In genomic region chr21:42093991-42094417, GRCh38 we compare ENCODE assay signal across 10 cellular contexts. TPM values are rescaled to one million over a fixed set of nuclear protein-coding genes. Genes with fewer than 3 reads are reported as not detected.
DNase-seq lines count a peak whose midpoint lies in the region; ATAC-seq and TF ChIP-seq lines count a peak whose summit lies in the region.
"Had no signal": no experiment of that assay in that cellular context is flagged by ENCODE, and none has a peak within 500 bp of the region (broad histone marks: within the 10 kb centered on the region; RNA-seq: fewer than 3 reads in every experiment).

No MANE protein-coding gene starts in this region.

- H3K27ac Mint-ChIP-seq in H9 = no peak overlapping the region
- H3K27ac Mint-ChIP-seq: activated naive CD8-positive, alpha-beta T cell had no signal

- H3K4me1 Mint-ChIP-seq in H9 = peaks cover 15 to 24% of the 10 kb centered on the region in 2 experiments

- peak; percentile 83 for ATAC-seq in RWPE2 (ENCODE audit: low read depth)

- no peak overlapping the region for H3K23ac ChIP-seq in H9 (ENCODE audit: insufficient read length, low read depth, low read length)

- H2BK20ac ChIP-seq in H9 (ENCODE audit: low read depth, low read length, poor library complexity, severe bottlenecking) = no peak overlapping the region

- H3K9ac ChIP-seq in H9 (ENCODE audit: extremely low read depth, insufficient read length, low read length) = no peak overlapping the region

- no peak overlapping the region for H4K5ac ChIP-seq in H9 (ENCODE audit: insufficient read length, low read depth, low read length)

- H3K23me2 ChIP-seq in H9 (ENCODE audit: insufficient read length, low read depth, low read length, poor library complexity, severe bottlenecking) = no peaks in the 10 kb centered on the region

- H2BK120ac ChIP-seq in H9 (ENCODE audit: low read depth, low read length, poor library complexity, severe bottlenecking) = no peak overlapping the region

- peaks cover 7 to 13% (median 9%) of the 10 kb centered on the region in 3 experiments; a peak in 6 of 7 replicates for H3K36me3 Mint-ChIP-seq in H9 (ENCODE audit: insufficient read depth in 1 of 3, low read depth in 3 of 3)

- H3K4me1 ChIP-seq in RWPE2 (ENCODE audit: insufficient read depth, poor library complexity, severe bottlenecking) (peaks cover 18% of the 10 kb centered on the region), H9 (ENCODE audit: insufficient read depth, low read length) (no peaks in the 10 kb centered on the region)

- no peaks in the 10 kb centered on the region for H3K27me3 ChIP-seq in RWPE2 (ENCODE audit: insufficient read depth, poor library complexity, severe bottlenecking)
- no peaks in the 10 kb centered on the region for H3K27me3 ChIP-seq in H9 (ENCODE audit: insufficient read depth, low read length)

- H2AK5ac ChIP-seq in H9 (ENCODE audit: insufficient read length, low read length) = no peak overlapping the region

- no peak overlapping the region for H2AFZ ChIP-seq in H9 (ENCODE audit: low read length)

- peaks cover 25% of the 10 kb centered on the region for H3K27me3 Mint-ChIP-seq in H9 (ENCODE audit: low read depth)
- H3K27me3 Mint-ChIP-seq: activated naive CD8-positive, alpha-beta T cell had no signal

- no peaks in the 10 kb centered on the region for H3K79me2 ChIP-seq in H9 (ENCODE audit: insufficient read depth, low read length)

- no peak overlapping the region for H3T11ph ChIP-seq in H9 (ENCODE audit: low read length)

- TF ChIP-seq CTCF in RWPE2 (IDR thresholded peaks at IDR 0.05; ENCODE audit: poor library complexity, severe bottlenecking) (no peak), retinal pigment epithelial cell (conservative IDR thresholded peaks at IDR 0.05; ENCODE audit: low read depth, low read length) (no peak), H9 (conservative IDR thresholded peaks at IDR 0.05) (no peak)

- H3K4ac ChIP-seq in H9 (ENCODE audit: low read depth, low read length) = no peak overlapping the region

- H3K18ac ChIP-seq in H9 (ENCODE audit: insufficient read length, low read depth, low read length) = no peak overlapping the region

- H4K20me1 ChIP-seq in H9 (ENCODE audit: control insufficient read depth, insufficient read depth, insufficient read length) = no peaks in the 10 kb centered on the region

- no peaks in the 10 kb centered on the region for H3K79me1 ChIP-seq in H9 (ENCODE audit: insufficient read depth, low read depth, low read length, poor library complexity, severe bottlenecking)

- peak overlapping the region; percentile 29 for H3K27ac ChIP-seq in RWPE2 (ENCODE audit: poor library complexity, severe bottlenecking)
- H3K27ac ChIP-seq in H9 (ENCODE audit: insufficient read length, low read depth, low read length) = no peak overlapping the region

- no peak overlapping the region for H2BK12ac ChIP-seq in H9 (ENCODE audit: insufficient read length, low read depth, low read length)

- H4K8ac ChIP-seq in H9 (replicated peaks; ENCODE audit: insufficient read length, low read depth, low read length) = no peak overlapping the region

- H3K56ac ChIP-seq in H9 (ENCODE audit: insufficient read length, low read depth, low read length) = no peak overlapping the region

- H4K91ac ChIP-seq in H9 (ENCODE audit: insufficient read length, low read depth, low read length) = no peak overlapping the region

- H3K4me2 ChIP-seq in H9 (ENCODE audit: insufficient read depth, insufficient read length, low read length) = no peak overlapping the region

- no peaks in the 10 kb centered on the region for H3K36me3 ChIP-seq in RWPE2 (ENCODE audit: low read depth)

- no peak overlapping the region for H3K4me3 ChIP-seq in RWPE2 (ENCODE audit: severe bottlenecking)
- no peak overlapping the region for H3K4me3 ChIP-seq in retinal pigment epithelial cell (ENCODE audit: low read length)

- H3K4me3 Mint-ChIP-seq in H9 = no peak overlapping the region
- H3K4me3 Mint-ChIP-seq: activated naive CD8-positive, alpha-beta T cell had no signal

- no peak overlapping the region for H3K14ac ChIP-seq in H9 (ENCODE audit: insufficient read depth, low read length)

- H2BK15ac ChIP-seq in H9 (ENCODE audit: low read depth, low read length) = no peak overlapping the region

- H2BK5ac ChIP-seq in H9 (ENCODE audit: insufficient read length, low read length) = no peak overlapping the region

- H3K9me3 ChIP-seq in RWPE2 (ENCODE audit: severe bottlenecking) (no peaks in the 10 kb centered on the region), H9 (ENCODE audit: control insufficient read depth, low read depth, low read length) (no peaks in the 10 kb centered on the region)

- no CpG with 5 or more reads among the region's 15 CpGs for WGBS in H9 (ENCODE audit: extremely low coverage, insufficient read length, low lambda C conversion rate)

- DNase-seq in GM04503 (ENCODE audit: low read depth) (peak; percentile 49), RWPE2 (ENCODE audit: low spot score) (no peak), fibroblast of gingiva (ENCODE audit: low read depth) (peak; percentile 82), retinal pigment epithelial cell (ENCODE audit: low read depth) (peak; percentile 99), NCI-H345 (lab: John Stamatoyannopoulos, UW) (no peak), COLO668 (lab: John Stamatoyannopoulos, UW; ENCODE audit: unreplicated experiment) (no peak), SIG-M5 treated with dmso at 0.1 percent for 504 hours (lab: John Stamatoyannopoulos, UW; ENCODE audit: unreplicated experiment) (no peak), H9 (no peak)
- DNase-seq: NCI-H2107 had no signal

- H3K9me3 Mint-ChIP-seq in H9 = peaks cover 12 to 16% of the 10 kb centered on the region in 2 experiments

RNA-seq across cellular contexts. Expression of gene UMODL1, which starts 22.9 kb away (rescaled TPM):
- total RNA-seq in H9 (2021) = not detected in 2 replicates

Comparison
In these comparisons a context has a peak if more than half of its experiments do, and no peak if none do; other contexts are left out.
1. DNase-seq: peak in GM04503 (single experiment), fibroblast of gingiva (single experiment) and retinal pigment epithelial cell (single experiment); none in RWPE2 (single experiment), NCI-H345 (single experiment), COLO668 (single experiment), SIG-M5 treated with dmso at 0.1 percent for 504 hours (single experiment) and H9 (single experiment).